ENCODE assay signal across 25 cellular contexts in the genomic region with DNA sequence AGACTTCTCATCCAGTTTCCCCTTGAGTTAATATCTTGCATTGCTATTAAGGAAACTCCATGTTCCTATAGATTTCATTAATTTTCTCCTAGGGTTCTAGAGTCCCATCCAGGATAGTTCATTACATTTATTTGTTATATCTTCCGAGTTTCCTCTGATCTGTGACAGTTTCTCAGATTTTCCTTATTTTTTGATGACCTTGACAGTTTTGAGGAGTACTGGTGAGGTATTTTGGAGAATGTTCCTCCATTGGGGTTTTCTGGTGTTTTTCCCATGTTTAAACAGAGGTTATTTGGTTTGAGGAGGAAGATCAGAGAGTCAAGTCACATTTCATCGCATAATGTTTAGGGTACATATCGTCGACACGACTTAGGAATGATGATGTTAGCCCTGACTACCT.
"Had no signal": no experiment of that assay in that cellular context is flagged by ENCODE, and none has a peak within 500 bp of the region (broad histone marks: within the 10 kb centered on the region; RNA-seq: fewer than 3 reads in every experiment).

No MANE protein-coding gene starts in this region.

- H3K27ac ChIP-seq: PC-9, RWPE1, SJCRH30, SK-N-MC had no signal

- H3K36me3 ChIP-seq: SJCRH30 had no signal

- H3K4me2 ChIP-seq: PC-9 had no signal

- FAIRE-seq: RCC 7860 had no signal

- H3K4me1 ChIP-seq: SJCRH30 had no signal

- H3K9me3 ChIP-seq: SJCRH30 had no signal

- DNase-seq: Kasumi-1, MM.1S, NCI-H1092, NCI-H1436 treated with DMSO at 0.1 percent for 48 hours, NCI-H1694 treated with DMSO at 0.1 percent for 48 hours, NCI-H187 treated with DMSO at 0.1 percent for 48 hours, NCI-H2029, NCI-H2171 treated with DMSO at 0.1 percent for 48 hours, NCI-H2227 treated with DMSO at 0.1 percent for 48 hours, NCI-H345, NCI-H446, NCI-H510A treated with DMSO at 0.1 percent for 48 hours, NCI-H524 treated with DMSO at 0.1 percent for 48 hours, NCI-H526 treated with DMSO at 0.1 percent for 48 hours, PC-9, SHP77, SIG-M5, SJCRH30, T-cell had no signal

- H3K4me3 ChIP-seq: PC-9, SJCRH30, SK-N-MC had no signal

- H2AFZ ChIP-seq: PC-9 had no signal

- ATAC-seq: Panc1, Right ventricle myocardium inferior, SK-N-SH treated with all-trans-retinoic acid at 6 μM for 48 hours, T-cell had no signal
